ENCODE assay signal across 25 cellular contexts in the genomic region with DNA sequence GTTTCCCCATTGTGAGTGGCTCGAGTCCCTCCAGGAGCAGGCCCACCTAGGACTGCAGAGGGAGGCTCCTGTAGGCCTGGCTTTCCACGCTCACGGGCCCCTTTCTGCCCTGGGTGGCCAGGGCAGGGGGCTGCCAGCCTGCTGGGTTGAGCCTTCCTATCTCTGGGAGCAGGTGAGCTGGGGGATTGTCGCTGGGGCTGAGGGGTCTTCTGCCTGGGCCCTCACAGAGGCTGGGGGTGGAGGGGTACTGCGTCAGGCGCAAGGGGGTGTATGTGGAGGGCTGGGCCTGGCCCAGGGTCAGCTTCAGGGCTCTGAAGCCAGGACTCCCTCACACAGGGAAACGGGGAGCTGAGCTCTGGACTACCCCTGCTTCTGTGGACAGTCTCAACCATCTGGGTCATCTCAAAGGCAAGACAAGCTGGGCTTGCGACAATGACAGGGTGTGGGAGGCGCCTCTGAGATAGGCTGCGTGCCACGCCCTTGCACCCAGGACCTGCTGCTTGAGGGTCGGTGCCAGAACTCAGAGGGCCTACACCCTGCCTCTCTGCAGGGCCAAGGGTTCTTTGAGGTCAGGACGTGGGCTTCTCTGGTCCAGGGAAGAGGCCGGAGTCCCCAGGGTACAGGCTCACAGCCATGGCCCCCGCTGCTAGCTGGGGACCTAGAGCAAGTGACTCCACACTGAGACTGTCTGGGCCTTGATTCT.
"Had no signal": no experiment of that assay in that cellular context is flagged by ENCODE, and none has a peak within 500 bp of the region (broad histone marks: within the 10 kb centered on the region; RNA-seq: fewer than 3 reads in every experiment).

No MANE protein-coding gene starts in this region.

- H3K4me1 ChIP-seq: body of pancreas, neural progenitor cell, prostate gland, tibial artery had no signal

- H3K9me3 ChIP-seq: body of pancreas, prostate gland had no signal

- H3K27me3 Mint-ChIP-seq: activated CD4-positive, alpha-beta T cell treated with anti-CD3 and anti-CD28 coated beads for 36 hours; activated T-cell treated with anti-CD3 and anti-CD28 coated beads, Interleukin-2, amount 50 U/mL, for 24 hours; dendritic cell treated with granulocyte-macrophage colony-stimulating factor and Interleukin-4, amounts not matched to agents 40 ng/mL and 50 ng/mL, for 4 days; naive B cell; stimulated activated naive CD8-positive, alpha-beta T cell treated with anti-CD3 and anti-CD28 coated beads, Interleukin-15, amount 100 ng/mL, for 72 hours had no signal

- H3K9ac ChIP-seq: neural progenitor cell had no signal

- H3K4me1 Mint-ChIP-seq: activated CD4-positive, alpha-beta T cell treated with anti-CD3 and anti-CD28 coated beads for 36 hours; immature natural killer cell; neural progenitor cell; stimulated activated naive CD8-positive, alpha-beta T cell treated with anti-CD3 and anti-CD28 coated beads, Interleukin-15, amount 100 ng/mL, for 72 hours; WTC11 had no signal

- H3K4me3 ChIP-seq: body of pancreas, cardiac muscle cell, neural progenitor cell, prostate gland, skin epidermis, tibial artery had no signal

- ATAC-seq: activated CD4-positive, alpha-beta T cell treated with anti-CD3 and anti-CD28 coated beads for 36 hours; body of pancreas; stimulated activated naive CD8-positive, alpha-beta T cell treated with anti-CD3 and anti-CD28 coated beads, Interleukin-15, amount 100 ng/mL, for 72 hours; WTC11 had no signal

- H3K4me2 ChIP-seq: neural progenitor cell had no signal

- H3K4me3 Mint-ChIP-seq: activated CD4-positive, alpha-beta T cell treated with anti-CD3 and anti-CD28 coated beads for 36 hours; activated T-cell treated with anti-CD3 and anti-CD28 coated beads, Interleukin-2, amount 50 U/mL, for 24 hours; dendritic cell treated with granulocyte-macrophage colony-stimulating factor and Interleukin-4, amounts not matched to agents 40 ng/mL and 50 ng/mL, for 4 days; immature natural killer cell; neural progenitor cell; stimulated activated naive CD8-positive, alpha-beta T cell treated with anti-CD3 and anti-CD28 coated beads, Interleukin-15, amount 100 ng/mL, for 72 hours; T-helper 1 cell treated with Interleukin-12 subunit alpha and Interleukin-12 subunit beta and Interleukin-4 antibody, amounts not matched to agents 30 μg/mL and 1 μg/mL, for 36 hours; WTC11 had no signal

- H3K27ac Mint-ChIP-seq: activated CD4-positive, alpha-beta T cell treated with anti-CD3 and anti-CD28 coated beads for 36 hours; activated T-cell treated with anti-CD3 and anti-CD28 coated beads, Interleukin-2, amount 50 U/mL, for 24 hours; dendritic cell treated with granulocyte-macrophage colony-stimulating factor and Interleukin-4, amounts not matched to agents 40 ng/mL and 50 ng/mL, for 4 days; immature natural killer cell; neural progenitor cell; T-helper 1 cell treated with Interleukin-12 subunit alpha and Interleukin-12 subunit beta and Interleukin-4 antibody, amounts not matched to agents 30 μg/mL and 1 μg/mL, for 36 hours; WTC11 had no signal

- DNase-seq: activated CD4-positive, alpha-beta T cell treated with anti-CD3 and anti-CD28 coated beads for 36 hours; activated CD4-positive, alpha-beta T cell treated with anti-CD3 and anti-CD28 coated beads, Interleukin-2, amount 50 U/mL, for 4 hours; activated CD8-positive, alpha-beta memory T cell treated with anti-CD3 and anti-CD28 coated beads for 24 hours; activated CD8-positive, alpha-beta memory T cell treated with anti-CD3 and anti-CD28 coated beads, Interleukin-2, amount 50 U/mL, for 4 hours; activated naive CD4-positive, alpha-beta T cell treated with Interleukin-2 at 50 U/mL for 16 hours; activated T-cell treated with anti-CD3 and anti-CD28 coated beads, Interleukin-2, amount 50 U/mL, for 24 hours; anterior cingulate cortex; body of pancreas; effector CD4-positive, alpha-beta T cell; foreskin fibroblast; immature natural killer cell; kidney glomerular epithelial cell; mesendoderm; naive B cell; stimulated activated CD4-positive, alpha-beta T cell treated with anti-CD3 and anti-CD28 coated beads, Interleukin-1b, Interleukin-23, amount 100 ng/mL, for 48 hours; stimulated activated naive CD8-positive, alpha-beta T cell treated with anti-CD3 and anti-CD28 coated beads, Interleukin-15, amount 100 ng/mL, for 72 hours; T1000; tibial artery had no signal

- H3K9me3 Mint-ChIP-seq: activated T-cell treated with anti-CD3 and anti-CD28 coated beads, Interleukin-2, amount 50 U/mL, for 24 hours; dendritic cell treated with granulocyte-macrophage colony-stimulating factor and Interleukin-4, amounts not matched to agents 40 ng/mL and 50 ng/mL, for 4 days; immature natural killer cell; naive B cell; neural progenitor cell; stimulated activated naive CD8-positive, alpha-beta T cell treated with anti-CD3 and anti-CD28 coated beads, Interleukin-15, amount 100 ng/mL, for 72 hours; T-helper 1 cell treated with Interleukin-12 subunit alpha and Interleukin-12 subunit beta and Interleukin-4 antibody, amounts not matched to agents 30 μg/mL and 1 μg/mL, for 36 hours; WTC11 had no signal

- H3K27me3 ChIP-seq: body of pancreas, cardiac muscle cell, neural progenitor cell, tibial artery had no signal

- H2AFZ ChIP-seq: neural progenitor cell had no signal

- H3K27ac ChIP-seq: body of pancreas, cardiac muscle cell, neural progenitor cell, prostate gland, skin epidermis, tibial artery had no signal

- H3K36me3 ChIP-seq: cardiac muscle cell, neural progenitor cell had no signal
